ENCODE assay signal across 15 cellular contexts in genomic region chr13:25902946-25903345, GRCh38.
DNase-seq lines count a peak whose midpoint lies in the region; ATAC-seq and TF ChIP-seq lines count a peak whose summit lies in the region.
"Had no signal": no experiment of that assay in that cellular context is flagged by ENCODE, and none has a peak within 500 bp of the region (broad histone marks: within the 10 kb centered on the region; RNA-seq: fewer than 3 reads in every experiment).

No MANE protein-coding gene starts in this region.

- H4K20me1 ChIP-seq in GM23338 (replicated peaks; ENCODE audit: insufficient read depth), result no peaks in the 10 kb centered on the region

- no peak overlapping the region for H3K4me3 ChIP-seq in GM23338
- peak overlapping the region; percentile 25 for H3K4me3 ChIP-seq in psoas muscle
- H3K4me3 ChIP-seq: esophagus muscularis mucosa, vagina had no signal

- H3F3A ChIP-seq in GM23338 (replicated peaks; ENCODE audit: low read depth), result no peaks in the 10 kb centered on the region

- TF ChIP-seq POLR2A in GM18505 (IDR thresholded peaks at IDR 0.05; ENCODE audit: borderline replicate concordance, extremely low read depth, insufficient read depth, insufficient read length), result no peak

- H3K36me3 ChIP-seq in GM23338 (ENCODE audit: insufficient read depth) (peaks cover 5% of the 10 kb centered on the region; the same call in 1 of the 2 replicates), psoas muscle (ENCODE audit: insufficient read depth in 1 of 2, low read depth in 1 of 2) (no peaks in the 10 kb centered on the region)
- H3K36me3 ChIP-seq: brain microvascular endothelial cell, esophagus muscularis mucosa, vagina had no signal

- intact Hi-C loops in psoas muscle (cut with DNase I), result loop anchor here in 1 of 2 donors (10.0 kb wide), 1 partner anchor 62 kb away; no protein-coding TSS in a partner anchor

- no peak for TF ChIP-seq CTCF in GM23338 (conservative IDR thresholded peaks at IDR 0.05; ENCODE audit: low read depth in 2 of 2)
- TF ChIP-seq CTCF in psoas muscle (IDR thresholded peaks at IDR 0.05), result no peak

- ATAC-seq in GM18505 (IDR thresholded peaks at IDR 0.05; ENCODE audit: unreplicated experiment) (peak; percentile 47), GM23338 (no peak), psoas muscle (peak in 1 of 4 donors; percentile 11), GM18498 (IDR thresholded peaks at IDR 0.05; ENCODE audit: unreplicated experiment) (no peak)
- ATAC-seq: HCT116, SK-N-SH treated with all-trans-retinoic acid at 6 μM for 48 hours had no signal

- no peaks in the 10 kb centered on the region for H3K9me3 ChIP-seq in psoas muscle
- H3K9me3 ChIP-seq: esophagus muscularis mucosa, vagina had no signal

- H3K27ac Mint-ChIP-seq in GM23338, result no peak overlapping the region

- H3K27me3 Mint-ChIP-seq in GM23338 (ENCODE audit: insufficient read depth, low read depth, poor library complexity), result peaks cover 1% of the 10 kb centered on the region

- H2AFZ ChIP-seq in GM23338, result peak overlapping the region; percentile 52; the same call in 1 of the 2 replicates

- H3K4me3 Mint-ChIP-seq in GM23338, result no peak overlapping the region

- peaks cover 32% of the 10 kb centered on the region for H3K36me3 Mint-ChIP-seq in GM23338 (ENCODE audit: low read depth)

- 51 to 69% (median 51%) methylated on average over 11 of the region's 11 CpGs for WGBS in psoas muscle, 3 donors

- H3K79me2 ChIP-seq in GM23338 (replicated peaks; ENCODE audit: insufficient read depth), result no peaks in the 10 kb centered on the region

- 0 out of 2 replicates have a peak overlapping the region, but pooled peaks have one; percentile 23 for H3K4me2 ChIP-seq in GM23338

- peaks cover 34% of the 10 kb centered on the region for H3K4me1 ChIP-seq in GM23338 (ENCODE audit: insufficient read depth)
- peaks cover 3% of the 10 kb centered on the region for H3K4me1 ChIP-seq in psoas muscle
- H3K4me1 ChIP-seq: esophagus muscularis mucosa had no signal

- H3K9me3 Mint-ChIP-seq in GM23338, result peaks cover 33% of the 10 kb centered on the region

- peaks cover 10% of the 10 kb centered on the region for H3K9me2 ChIP-seq in GM23338 (ENCODE audit: insufficient read depth)

- no peak for DNase-seq in GM23338 (ENCODE audit: low spot score)
- peak in 3 of 5 experiments; percentile 13 to 83 (median 21) for DNase-seq in T-helper 2 cell
- DNase-seq in psoas muscle, result no peak
- no peak for DNase-seq in T-helper 9 cell
- DNase-seq in NCI-H2227 (lab: John Stamatoyannopoulos, UW; ENCODE audit: unreplicated experiment), result no peak
- DNase-seq: brain microvascular endothelial cell, DMS53, NCI-H1092, NCI-H524 treated with DMSO at 0.1 percent for 48 hours had no signal

- peaks cover 10% of the 10 kb centered on the region; the same call in 2 of the 3 replicates for H3K4me1 Mint-ChIP-seq in GM23338

- H3K27me3 ChIP-seq in GM23338 (ENCODE audit: insufficient read depth) (no peaks in the 10 kb centered on the region), psoas muscle (ENCODE audit: insufficient read depth in 3 of 3, low read length in 2 of 3) (no peaks in the 10 kb centered on the region)
- H3K27me3 ChIP-seq: brain microvascular endothelial cell, esophagus muscularis mucosa, vagina had no signal

- H3K27ac ChIP-seq in GM23338 (ENCODE audit: low read depth) (0 out of 2 replicates have a peak overlapping the region, but pooled peaks have one; percentile 55), psoas muscle (no peak overlapping the region)
- H3K27ac ChIP-seq: esophagus muscularis mucosa, vagina had no signal

TF ChIP-seq in GM23338, 12 proteins besides CTCF, POLR2A, EP300 and RAD21 (continues in another document):
- TF ChIP-seq STAT1 (IDR thresholded peaks at IDR 0.05; ENCODE audit: unreplicated experiment) (no peak), NANOG (IDR thresholded peaks at IDR 0.05; ENCODE audit: borderline replicate concordance) (no peak), EZH2phosphoT487 (IDR thresholded peaks at IDR 0.05; ENCODE audit: unreplicated experiment) (no peak), JUNB (IDR thresholded peaks at IDR 0.05; ENCODE audit: unreplicated experiment) (no peak), ZNF331 (CRISPR knock-in tag; IDR thresholded peaks at IDR 0.05; ENCODE audit: low read depth) (no peak), CREB1 (CRISPR knock-in tag; IDR thresholded peaks at IDR 0.05; ENCODE audit: low read depth) (no peak), POLR2AphosphoS5 (IDR thresholded peaks at IDR 0.05; ENCODE audit: low read depth) (no peak), EZH2 (IDR thresholded peaks at IDR 0.05; ENCODE audit: low read depth, unreplicated experiment) (no peak), ZNF462 (CRISPR knock-in tag; IDR thresholded peaks at IDR 0.05) (no peak), ETS1 (IDR thresholded peaks at IDR 0.05) (no peak)

Comparison
In these comparisons a context has a peak if more than half of its experiments do, and no peak if none do; other contexts are left out.
1. DNase-seq: peak in T-helper 2 cell (3 of 5); none in GM23338 (single experiment), psoas muscle (0 of 2), T-helper 9 cell (single experiment) and NCI-H2227 (single experiment).